In the genomic region with DNA sequence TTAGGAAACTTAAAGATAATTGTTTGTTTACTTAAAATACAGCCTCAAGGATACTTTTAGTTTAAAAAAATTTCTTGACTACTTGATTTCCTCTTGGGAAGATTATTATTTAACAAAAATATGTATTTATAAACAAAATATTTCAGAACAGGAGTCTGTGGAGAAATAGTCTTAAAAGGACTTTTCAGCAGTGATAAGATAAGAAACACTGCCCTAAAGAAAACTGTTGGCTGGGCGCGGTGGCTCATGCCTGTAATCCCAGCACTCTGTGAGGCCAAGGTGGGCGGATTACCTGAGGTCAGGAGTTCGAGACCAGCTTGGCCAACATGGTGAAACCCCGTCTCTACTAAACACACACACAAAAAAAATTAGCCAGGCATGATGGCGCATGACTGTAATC, we compare ENCODE assay signal across 14 cellular contexts. TPM values are rescaled to one million over a fixed set of nuclear protein-coding genes. Genes with fewer than 3 reads are reported as not detected.
A peak's percentile ranks its signal among the peaks of the same experiment; 100 is the strongest.
DNase-seq lines count a peak whose midpoint lies in the region; ATAC-seq and TF ChIP-seq lines count a peak whose summit lies in the region.
"Had no signal": no experiment of that assay in that cellular context is flagged by ENCODE, and none has a peak within 500 bp of the region (broad histone marks: within the 10 kb centered on the region; RNA-seq: fewer than 3 reads in every experiment).

No MANE protein-coding gene starts in this region.

- no peaks in the 10 kb centered on the region for H3K36me3 ChIP-seq in tibial artery

- H3K4me1 ChIP-seq in tibial artery = peaks cover 0 to 26% (median 15%) of the 10 kb centered on the region in 4 donors

- intact Hi-C loops in tibial artery (cut with DNase I; ENCODE audit: low total_unique reads) = loop anchor here (5.0 kb wide), 1 partner anchor 85 kb away; a partner anchor contains a TSS
- intact Hi-C loops in activated T-helper 2 cell treated with anti-CD3 and anti-CD28 coated beads, Interferon-gamma antibody, Interleukin-2, Interleukin-4, amounts not matched to agents 10 μg/mL and 5 μg/mL and 100 μg/mL, durations not matched to agents 14 hours and 24 hours and 36 hours (cut with micrococcal nuclease) = no loop called here

- H3K27me3 ChIP-seq in tibial artery = no peaks in the 10 kb centered on the region

- peak overlapping the region; percentile 88 for H3K27ac ChIP-seq in cingulate gyrus (ENCODE audit: low read depth, low read length)
- H3K27ac ChIP-seq in tibial artery = peak overlapping the region; percentile 69 to 72
- H3K27ac ChIP-seq: C4-2B, PC-9 had no signal

- H3K4me3 Mint-ChIP-seq in activated naive CD4-positive, alpha-beta T cell treated with anti-CD3 and anti-CD28 coated beads, Interleukin-2, amount 50 U/mL, for 24 hours = no peak overlapping the region
- H3K4me3 Mint-ChIP-seq in nephron = peak overlapping the region in 2 of 3 experiments; percentile 90 to 94
- H3K4me3 Mint-ChIP-seq in activated T-helper 2 cell treated with anti-CD3 and anti-CD28 coated beads, Interferon-gamma antibody, Interleukin-2, Interleukin-4, amounts not matched to agents 10 μg/mL and 5 μg/mL and 100 μg/mL, durations not matched to agents 14 hours and 24 hours and 36 hours (ENCODE audit: low read depth) = no peak overlapping the region

- no peak for DNase-seq in activated naive CD4-positive, alpha-beta T cell (lab: John Stamatoyannopoulos, UW)
- DNase-seq in tibial artery (no peak), occipital lobe (lab: John Stamatoyannopoulos, UW) (no peak)
- DNase-seq in activated T-helper 2 cell treated with anti-CD3 and anti-CD28 coated beads, Interferon-gamma antibody, Interleukin-2, Interleukin-4, amounts not matched to agents 10 μg/mL and 5 μg/mL and 100 μg/mL, durations not matched to agents 14 hours and 24 hours and 36 hours (ENCODE audit: low spot score) = no peak
- DNase-seq: 8988T, NCI-H1105 treated with DMSO at 0.1 percent for 48 hours, NCI-H187, NCI-H446, PC-9 had no signal

- H3K27me3 Mint-ChIP-seq in activated naive CD4-positive, alpha-beta T cell treated with anti-CD3 and anti-CD28 coated beads, Interleukin-2, amount 50 U/mL, for 24 hours = no peaks in the 10 kb centered on the region
- H3K27me3 Mint-ChIP-seq in nephron (ENCODE audit: low read depth) = peaks cover 5% of the 10 kb centered on the region
- no peaks in the 10 kb centered on the region for H3K27me3 Mint-ChIP-seq in activated T-helper 2 cell treated with anti-CD3 and anti-CD28 coated beads, Interferon-gamma antibody, Interleukin-2, Interleukin-4, amounts not matched to agents 10 μg/mL and 5 μg/mL and 100 μg/mL, durations not matched to agents 14 hours and 24 hours and 36 hours (ENCODE audit: low read depth)

- no peaks in the 10 kb centered on the region for H3K9me3 Mint-ChIP-seq in activated naive CD4-positive, alpha-beta T cell treated with anti-CD3 and anti-CD28 coated beads, Interleukin-2, amount 50 U/mL, for 24 hours
- no peaks in the 10 kb centered on the region for H3K9me3 Mint-ChIP-seq in nephron
- H3K9me3 Mint-ChIP-seq in activated T-helper 2 cell treated with anti-CD3 and anti-CD28 coated beads, Interferon-gamma antibody, Interleukin-2, Interleukin-4, amounts not matched to agents 10 μg/mL and 5 μg/mL and 100 μg/mL, durations not matched to agents 14 hours and 24 hours and 36 hours = peaks cover 2% of the 10 kb centered on the region

- no peak overlapping the region for H3K4me3 ChIP-seq in tibial artery
- H3K4me3 ChIP-seq: PC-9 had no signal

- no peaks in the 10 kb centered on the region for H3K36me3 Mint-ChIP-seq in activated naive CD4-positive, alpha-beta T cell treated with anti-CD3 and anti-CD28 coated beads, Interleukin-2, amount 50 U/mL, for 24 hours
- H3K36me3 Mint-ChIP-seq in nephron (ENCODE audit: low read depth) = no peaks in the 10 kb centered on the region
- no peaks in the 10 kb centered on the region for H3K36me3 Mint-ChIP-seq in activated T-helper 2 cell treated with anti-CD3 and anti-CD28 coated beads, Interferon-gamma antibody, Interleukin-2, Interleukin-4, amounts not matched to agents 10 μg/mL and 5 μg/mL and 100 μg/mL, durations not matched to agents 14 hours and 24 hours and 36 hours (ENCODE audit: low read depth)

- H3K9me3 ChIP-seq in tibial artery = no peaks in the 10 kb centered on the region

- no peak for ATAC-seq in HG03159 (IDR thresholded peaks at IDR 0.05; ENCODE audit: unreplicated experiment)

- peaks cover 16% of the 10 kb centered on the region for H3K4me1 Mint-ChIP-seq in activated naive CD4-positive, alpha-beta T cell treated with anti-CD3 and anti-CD28 coated beads, Interleukin-2, amount 50 U/mL, for 24 hours
- H3K4me1 Mint-ChIP-seq in nephron = peaks cover 55% of the 10 kb centered on the region
- H3K4me1 Mint-ChIP-seq in activated T-helper 2 cell treated with anti-CD3 and anti-CD28 coated beads, Interferon-gamma antibody, Interleukin-2, Interleukin-4, amounts not matched to agents 10 μg/mL and 5 μg/mL and 100 μg/mL, durations not matched to agents 14 hours and 24 hours and 36 hours (ENCODE audit: low read depth) = peaks cover 21% of the 10 kb centered on the region

- H3K27ac Mint-ChIP-seq in activated naive CD4-positive, alpha-beta T cell treated with anti-CD3 and anti-CD28 coated beads, Interleukin-2, amount 50 U/mL, for 24 hours = peak overlapping the region; percentile 24
- H3K27ac Mint-ChIP-seq in nephron = peak overlapping the region in 1 of 3 experiments; percentile 98
- no peak overlapping the region for H3K27ac Mint-ChIP-seq in activated T-helper 2 cell treated with anti-CD3 and anti-CD28 coated beads, Interferon-gamma antibody, Interleukin-2, Interleukin-4, amounts not matched to agents 10 μg/mL and 5 μg/mL and 100 μg/mL, durations not matched to agents 14 hours and 24 hours and 36 hours

- TF ChIP-seq CTCF in nephron (IDR thresholded peaks at IDR 0.05; ENCODE audit: unreplicated experiment in 3 of 3) (no peak), tibial artery (IDR thresholded peaks at IDR 0.05) (no peak)

RNA-seq across cellular contexts. Expression of a gene that starts 22.6 kb away (rescaled TPM):
- total RNA-seq in activated T-helper 2 cell treated with anti-CD3 and anti-CD28 coated beads, Interferon-gamma antibody, Interleukin-2, Interleukin-4, amounts not matched to agents 10 μg/mL and 5 μg/mL and 100 μg/mL, durations not matched to agents 14 hours and 24 hours and 36 hours = 24.9 and 25.8 TPM in 2 replicates
- 22.5 TPM for total RNA-seq in occipital lobe

Comparison
In these comparisons a context has a peak if more than half of its experiments do, and no peak if none do; other contexts are left out.
1. H3K4me3 Mint-ChIP-seq: peak in nephron (2 of 3); none in activated naive CD4-positive, alpha-beta T cell treated with anti-CD3 and anti-CD28 coated beads, Interleukin-2, amount 50 U/mL, for 24 hours (single experiment) and activated T-helper 2 cell treated with anti-CD3 and anti-CD28 coated beads, Interferon-gamma antibody, Interleukin-2, Interleukin-4, amounts not matched to agents 10 μg/mL and 5 μg/mL and 100 μg/mL, durations not matched to agents 14 hours and 24 hours and 36 hours (single experiment).